8 cellular contexts compared by ENCODE assay signal in the genomic region with DNA sequence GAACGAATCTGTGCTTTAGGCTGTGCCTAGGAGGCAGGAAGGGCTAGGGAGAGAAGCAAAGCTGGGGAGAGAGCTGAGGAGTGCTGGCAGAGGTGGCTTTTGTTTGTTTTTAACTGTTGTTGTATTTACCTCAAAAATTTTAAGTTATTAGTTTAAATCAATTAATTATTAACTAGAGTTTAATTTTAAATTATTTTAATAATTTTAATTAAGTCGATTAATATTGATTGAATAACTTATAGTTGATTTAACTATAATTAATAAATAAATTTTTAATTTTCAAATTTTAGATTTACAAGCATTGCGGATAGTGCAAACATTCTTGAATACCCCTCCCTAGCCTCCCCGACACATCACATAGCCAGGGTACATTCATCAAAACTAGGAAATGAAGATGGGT.
"Had no signal": no experiment of that assay in that cellular context is flagged by ENCODE, and none has a peak within 500 bp of the region (broad histone marks: within the 10 kb centered on the region; RNA-seq: fewer than 3 reads in every experiment).

No MANE protein-coding gene starts in this region.

- FAIRE-seq: H1, H54, HepG2 had no signal

- H3K27ac ChIP-seq: HL-60 had no signal

- H3K4me3 Mint-ChIP-seq: GM23338, H9, IgD-negative memory B cell had no signal

- H3K27ac Mint-ChIP-seq: GM23338, H9, IgD-negative memory B cell had no signal

- DNase-seq: H9, HCEC 1CT had no signal

- H3K4me1 Mint-ChIP-seq: GM23338, IgD-negative memory B cell had no signal

- ATAC-seq: GM23338, HepG2 had no signal

- H3K4me3 ChIP-seq: GM23338 had no signal
